33 cellular contexts compared by ENCODE assay signal in genomic region chr10:51759896-51760534, GRCh38.
A peak's percentile ranks its signal among the peaks of the same experiment; 100 is the strongest.
DNase-seq lines count a peak whose midpoint lies in the region; ATAC-seq and TF ChIP-seq lines count a peak whose summit lies in the region.
"Had no signal": no experiment of that assay in that cellular context is flagged by ENCODE, and none has a peak within 500 bp of the region (broad histone marks: within the 10 kb centered on the region; RNA-seq: fewer than 3 reads in every experiment).

No MANE protein-coding gene starts in this region.

- 26% methylated on average over 4 of the region's 4 CpGs for WGBS in right cardiac atrium

- intact Hi-C loops in right cardiac atrium (cut with DNase I) (no loop called here), cardiac septum (cut with DNase I) (no loop called here)

- DNase-seq in right cardiac atrium, result no peak
- DNase-seq in cardiac septum (ENCODE audit: low spot score), result no peak
- no peak for DNase-seq in neural progenitor cell (ENCODE audit: low spot score)
- DNase-seq in foreskin fibroblast, result no peak
- DNase-seq: activated CD4-positive, alpha-beta memory T cell treated with anti-CD3 and anti-CD28 coated beads, Interleukin-2, amount 10 ng/mL, durations not matched to agents 7 days and 5 days; activated CD8-positive, alpha-beta memory T cell treated with anti-CD3 and anti-CD28 coated beads, Interleukin-2, amount 50 U/mL, for 4 hours; activated naive CD4-positive, alpha-beta T cell treated with Interleukin-2 at 50 U/mL for 16 hours; C1 segment of cervical spinal cord; DMS153; gastrocnemius medialis; GM23248; HFFc6; hypothalamus; immature natural killer cell; left colon; naive thymus-derived CD8-positive, alpha-beta T cell; NCI-H1048; NCI-H1694; NCI-H446; NCI-H82; occipital lobe; RPMI8226; stimulated activated CD4-positive, alpha-beta T cell treated with anti-CD3 and anti-CD28 coated beads, Interleukin-15, amount 100 ng/mL, for 24 hours; stimulated activated CD4-positive, alpha-beta T cell treated with anti-CD3 and anti-CD28 coated beads, Interleukin-4, amount 100 ng/mL, for 4 hours; T-helper 9 cell; upper lobe of left lung had no signal

- H3K4me3 Mint-ChIP-seq in neural progenitor cell, result no peak overlapping the region
- H3K4me3 Mint-ChIP-seq: activated CD4-positive, alpha-beta memory T cell treated with anti-CD3 and anti-CD28 coated beads, Interleukin-2, amount 10 ng/mL, durations not matched to agents 7 days and 5 days; HFFc6; immature natural killer cell; naive thymus-derived CD8-positive, alpha-beta T cell had no signal

- no peak for TF ChIP-seq CTCF in neural progenitor cell (IDR thresholded peaks at IDR 0.05)
- no peak for TF ChIP-seq CTCF in foreskin fibroblast (IDR thresholded peaks at IDR 0.05; ENCODE audit: low read depth, low read length)

- H3K27me3 ChIP-seq in right cardiac atrium (ENCODE audit: control insufficient read depth, insufficient read depth) (no peaks in the 10 kb centered on the region), neural progenitor cell (no peaks in the 10 kb centered on the region)
- H3K27me3 ChIP-seq: gastrocnemius medialis, SJSA1, upper lobe of left lung had no signal

- peaks cover 19% of the 10 kb centered on the region for H3K4me1 Mint-ChIP-seq in neural progenitor cell
- H3K4me1 Mint-ChIP-seq: activated CD4-positive, alpha-beta memory T cell treated with anti-CD3 and anti-CD28 coated beads, Interleukin-2, amount 10 ng/mL, durations not matched to agents 7 days and 5 days; immature natural killer cell; naive thymus-derived CD8-positive, alpha-beta T cell had no signal

- H3K27ac ChIP-seq in right cardiac atrium (ENCODE audit: low read length), result no peak overlapping the region
- H3K27ac ChIP-seq in neural progenitor cell, result no peak overlapping the region
- H3K27ac ChIP-seq: 22Rv1, gastrocnemius medialis, GM23248, SJSA1, upper lobe of left lung had no signal

- H3K9ac ChIP-seq in neural progenitor cell, result no peak overlapping the region
- H3K9ac ChIP-seq: GM23248 had no signal

- H3K27ac Mint-ChIP-seq in neural progenitor cell, result no peak overlapping the region
- H3K27ac Mint-ChIP-seq: activated CD4-positive, alpha-beta memory T cell treated with anti-CD3 and anti-CD28 coated beads, Interleukin-2, amount 10 ng/mL, durations not matched to agents 7 days and 5 days; HFFc6; immature natural killer cell had no signal

- H3K9me3 Mint-ChIP-seq in neural progenitor cell, result no peaks in the 10 kb centered on the region
- H3K9me3 Mint-ChIP-seq: activated CD4-positive, alpha-beta memory T cell treated with anti-CD3 and anti-CD28 coated beads, Interleukin-2, amount 10 ng/mL, durations not matched to agents 7 days and 5 days; HFFc6; immature natural killer cell had no signal

- H3K36me3 ChIP-seq in neural progenitor cell, result no peaks in the 10 kb centered on the region
- H3K36me3 ChIP-seq: gastrocnemius medialis, SJSA1, upper lobe of left lung had no signal

- no peaks in the 10 kb centered on the region for H3K36me3 Mint-ChIP-seq in neural progenitor cell
- H3K36me3 Mint-ChIP-seq: immature natural killer cell; naive thymus-derived CD8-positive, alpha-beta T cell had no signal

- no peaks in the 10 kb centered on the region for H3K79me2 ChIP-seq in neural progenitor cell (ENCODE audit: low read depth)

- no peak overlapping the region for H3K4me2 ChIP-seq in neural progenitor cell

- H3K4me3 ChIP-seq in right cardiac atrium (ENCODE audit: low read length), result no peak overlapping the region
- no peak overlapping the region for H3K4me3 ChIP-seq in neural progenitor cell
- no peak overlapping the region for H3K4me3 ChIP-seq in foreskin fibroblast (ENCODE audit: low read depth in 1 of 2, low read length in 2 of 2)
- H3K4me3 ChIP-seq: gastrocnemius medialis, GM23248, K562, SJSA1, upper lobe of left lung had no signal

- ATAC-seq in right cardiac atrium, result peak; percentile 55 to 63
- peak; percentile 71 for ATAC-seq in HG02610 (IDR thresholded peaks at IDR 0.05; ENCODE audit: unreplicated experiment)
- ATAC-seq in HG03571 (IDR thresholded peaks at IDR 0.05; ENCODE audit: unreplicated experiment), result peak; percentile 42
- ATAC-seq in HG03095 (IDR thresholded peaks at IDR 0.05; ENCODE audit: unreplicated experiment), result no peak
- no peak for ATAC-seq in HG03139 (IDR thresholded peaks at IDR 0.05; ENCODE audit: unreplicated experiment)
- ATAC-seq: gastrocnemius medialis; K562; left colon; naive thymus-derived CD8-positive, alpha-beta T cell had no signal

- H3K27me3 Mint-ChIP-seq in neural progenitor cell (ENCODE audit: insufficient read depth, low read depth), result no peaks in the 10 kb centered on the region
- H3K27me3 Mint-ChIP-seq: activated CD4-positive, alpha-beta memory T cell treated with anti-CD3 and anti-CD28 coated beads, Interleukin-2, amount 10 ng/mL, durations not matched to agents 7 days and 5 days had no signal

- H3F3A ChIP-seq in neural progenitor cell (ENCODE audit: low read depth), result peaks cover 3% of the 10 kb centered on the region

- no peak overlapping the region for H2AFZ ChIP-seq in neural progenitor cell (replicated peaks)
- H2AFZ ChIP-seq: GM23248 had no signal

- H3K9me3 ChIP-seq in right cardiac atrium (ENCODE audit: control insufficient read depth, low read length) (no peaks in the 10 kb centered on the region), neural progenitor cell (ENCODE audit: low read depth) (no peaks in the 10 kb centered on the region)
- H3K9me3 ChIP-seq: gastrocnemius medialis, SJSA1, upper lobe of left lung had no signal

- H3K4me1 ChIP-seq in right cardiac atrium (ENCODE audit: control insufficient read depth, insufficient read depth, low read length) (peaks cover 3% of the 10 kb centered on the region), neural progenitor cell (peaks cover 8% of the 10 kb centered on the region)
- H3K4me1 ChIP-seq: SJSA1, upper lobe of left lung had no signal

- H4K20me1 ChIP-seq in neural progenitor cell (ENCODE audit: low read depth), result no peaks in the 10 kb centered on the region

Comparison
In these comparisons a context has a peak if more than half of its experiments do, and no peak if none do; other contexts are left out.
1. ATAC-seq: peak in right cardiac atrium (2 of 2), HG02610 (single experiment) and HG03571 (single experiment); none in HG03095 (single experiment) and HG03139 (single experiment).